Comparison of ENCODE assay signal across 20 cellular contexts in the genomic region with DNA sequence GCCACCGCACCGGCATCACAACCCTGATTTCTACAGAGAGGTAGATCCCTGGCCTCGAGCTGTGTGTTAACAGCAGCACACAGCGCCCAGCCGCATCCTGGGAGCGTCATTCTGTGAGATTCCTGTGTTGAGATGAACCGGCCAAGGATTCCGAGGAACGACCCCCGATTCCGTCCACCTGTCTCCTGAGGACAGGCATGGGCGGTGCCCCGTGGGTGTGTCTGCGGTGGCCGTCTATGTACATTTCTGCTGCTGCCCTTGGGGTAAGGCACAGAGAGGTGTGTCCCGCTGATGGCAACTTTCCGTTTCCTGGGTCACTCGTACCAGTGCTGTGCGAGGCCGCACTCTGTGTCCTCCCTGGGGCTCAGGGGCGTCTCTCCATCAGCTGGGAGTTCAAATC. TPM values are rescaled to one million over a fixed set of nuclear protein-coding genes. Genes with fewer than 3 reads are reported as not detected.
DNase-seq lines count a peak whose midpoint lies in the region; ATAC-seq and TF ChIP-seq lines count a peak whose summit lies in the region.
"Had no signal": no experiment of that assay in that cellular context is flagged by ENCODE, and none has a peak within 500 bp of the region (broad histone marks: within the 10 kb centered on the region; RNA-seq: fewer than 3 reads in every experiment).

No MANE protein-coding gene starts in this region.

- no peak overlapping the region for H3K27ac Mint-ChIP-seq in activated CD4-positive, alpha-beta memory T cell treated with anti-CD3 and anti-CD28 coated beads, Interleukin-2, amount 10 ng/mL, durations not matched to agents 7 days and 5 days
- H3K27ac Mint-ChIP-seq in naive thymus-derived CD8-positive, alpha-beta T cell, result peak overlapping the region in 1 of 10 donors; percentile 51
- H3K27ac Mint-ChIP-seq: CD4-positive, CD25-positive, alpha-beta regulatory T cell; GM23338; IgD-negative memory B cell had no signal

- peaks cover 0 to 6% of the 10 kb centered on the region in 2 donors for H3K4me1 ChIP-seq in duodenal mucosa (ENCODE audit: control insufficient read depth in 1 of 2, insufficient read depth in 2 of 2, low read length in 2 of 2)
- H3K4me1 ChIP-seq in right atrium auricular region, result peaks cover 0 to 7% of the 10 kb centered on the region in 2 donors
- H3K4me1 ChIP-seq in mucosa of stomach (ENCODE audit: control insufficient read depth, insufficient read depth, low read length), result peaks cover 16% of the 10 kb centered on the region
- H3K4me1 ChIP-seq in thyroid gland, result peaks cover 4 to 16% of the 10 kb centered on the region in 2 donors
- H3K4me1 ChIP-seq: Caco-2 had no signal

- TF ChIP-seq CTCF in right atrium auricular region (IDR thresholded peaks at IDR 0.05) (no peak), thyroid gland (IDR thresholded peaks at IDR 0.05) (no peak)

- no peak overlapping the region for H3K4me3 Mint-ChIP-seq in activated CD4-positive, alpha-beta memory T cell treated with anti-CD3 and anti-CD28 coated beads, Interleukin-2, amount 10 ng/mL, durations not matched to agents 7 days and 5 days
- no peak overlapping the region for H3K4me3 Mint-ChIP-seq in naive thymus-derived CD8-positive, alpha-beta T cell
- H3K4me3 Mint-ChIP-seq: CD4-positive, CD25-positive, alpha-beta regulatory T cell; GM23338; IgD-negative memory B cell had no signal

- H3K4me3 ChIP-seq in duodenal mucosa (ENCODE audit: low read depth in 1 of 2, low read length in 2 of 2), result no peak overlapping the region
- no peak overlapping the region for H3K4me3 ChIP-seq in right atrium auricular region
- H3K4me3 ChIP-seq in mucosa of stomach (ENCODE audit: low read length), result no peak overlapping the region
- H3K4me3 ChIP-seq in thyroid gland (replicated peaks in 1 of 3), result no peak overlapping the region
- H3K4me3 ChIP-seq: GM23338 had no signal

- CTCF ChIA-PET in activated CD4-positive, alpha-beta memory T cell treated with anti-CD3 and anti-CD28 coated beads, Interleukin-2, amount 10 ng/mL, durations not matched to agents 7 days and 5 days (lab: Charles Lee), result interaction anchor here (0.6 kb wide), 1 partner anchor 140 kb away, joined by 3 read pairs; no protein-coding TSS in a partner anchor

- no peak for ATAC-seq in naive thymus-derived CD8-positive, alpha-beta T cell
- no peak for ATAC-seq in HG03135 (IDR thresholded peaks at IDR 0.05; ENCODE audit: unreplicated experiment)
- ATAC-seq: GM23338 had no signal

- DNase-seq in right atrium auricular region (ENCODE audit: low spot score) (no peak), thyroid gland (no peak), dedifferentiated amniotic fluid mesenchymal stem cell (ENCODE audit: extremely low spot score) (no peak)
- no peak for DNase-seq in activated CD4-positive, alpha-beta memory T cell treated with anti-CD3 and anti-CD28 coated beads, Interleukin-2, amount 10 ng/mL, durations not matched to agents 7 days and 5 days
- no peak for DNase-seq in naive thymus-derived CD8-positive, alpha-beta T cell
- DNase-seq: ACHN; Caco-2; CD4-positive, CD25-positive, alpha-beta regulatory T cell; DMS153; NCI-H1105 treated with DMSO at 0.1 percent for 48 hours; NCI-H187; NCI-H226; NCI-H524 treated with DMSO at 0.1 percent for 48 hours had no signal

- H3K27me3 ChIP-seq in duodenal mucosa (ENCODE audit: control insufficient read depth in 1 of 2, insufficient read depth in 2 of 2, low read length in 2 of 2), result no peaks in the 10 kb centered on the region
- no peaks in the 10 kb centered on the region for H3K27me3 ChIP-seq in right atrium auricular region
- no peaks in the 10 kb centered on the region for H3K27me3 ChIP-seq in mucosa of stomach (ENCODE audit: control insufficient read depth, insufficient read depth, low read length)
- H3K27me3 ChIP-seq in thyroid gland, result no peaks in the 10 kb centered on the region

- H3K27me3 Mint-ChIP-seq in activated CD4-positive, alpha-beta memory T cell treated with anti-CD3 and anti-CD28 coated beads, Interleukin-2, amount 10 ng/mL, durations not matched to agents 7 days and 5 days, result no peaks in the 10 kb centered on the region
- H3K27me3 Mint-ChIP-seq in naive thymus-derived CD8-positive, alpha-beta T cell, result no peaks in the 10 kb centered on the region
- H3K27me3 Mint-ChIP-seq: CD4-positive, CD25-positive, alpha-beta regulatory T cell; IgD-negative memory B cell had no signal

- 94 to 96% methylated on average over 20 to 21 of the region's 21 CpGs for WGBS in thyroid gland, 2 donors

- H3K9me3 ChIP-seq in duodenal mucosa (ENCODE audit: control insufficient read depth in 1 of 2, low read length in 2 of 2), result no peaks in the 10 kb centered on the region
- H3K9me3 ChIP-seq in right atrium auricular region, result no peaks in the 10 kb centered on the region
- no peaks in the 10 kb centered on the region for H3K9me3 ChIP-seq in mucosa of stomach (ENCODE audit: control insufficient read depth, low read length)
- H3K9me3 ChIP-seq in thyroid gland, result no peaks in the 10 kb centered on the region
- H3K9me3 ChIP-seq: Caco-2 had no signal

- H3K36me3 ChIP-seq in duodenal mucosa (ENCODE audit: control insufficient read depth in 1 of 2, insufficient read depth in 2 of 2, low read length in 2 of 2), result peaks cover 6 to 66% of the 10 kb centered on the region in 2 donors
- H3K36me3 ChIP-seq in right atrium auricular region, result peaks cover 73% of the 10 kb centered on the region
- H3K36me3 ChIP-seq in mucosa of stomach (ENCODE audit: control insufficient read depth, insufficient read depth, low read length), result peaks cover 13% of the 10 kb centered on the region
- peaks cover 65 to 67% of the 10 kb centered on the region in 2 donors for H3K36me3 ChIP-seq in thyroid gland

- no peak for TF ChIP-seq POLR2A in thyroid gland (IDR thresholded peaks at IDR 0.05)

- H3K27ac ChIP-seq in duodenal mucosa (ENCODE audit: low read depth, low read length) (peak overlapping the region; percentile 20), right atrium auricular region (peak overlapping the region; percentile 40 to 67), thyroid gland (peak overlapping the region; percentile 23 to 61 (median 54))

- H3K9ac ChIP-seq in duodenal mucosa (ENCODE audit: low read depth in 1 of 2, low read length in 2 of 2) (no peak overlapping the region), mucosa of stomach (ENCODE audit: low read length) (peak overlapping the region; percentile 0)

- H3K4me1 Mint-ChIP-seq in activated CD4-positive, alpha-beta memory T cell treated with anti-CD3 and anti-CD28 coated beads, Interleukin-2, amount 10 ng/mL, durations not matched to agents 7 days and 5 days, result peaks cover 21% of the 10 kb centered on the region
- H3K4me1 Mint-ChIP-seq in naive thymus-derived CD8-positive, alpha-beta T cell, result peaks cover 14 to 23% (median 19%) of the 10 kb centered on the region in 4 donors
- H3K4me1 Mint-ChIP-seq: GM23338 had no signal

- H3K9me3 Mint-ChIP-seq in activated CD4-positive, alpha-beta memory T cell treated with anti-CD3 and anti-CD28 coated beads, Interleukin-2, amount 10 ng/mL, durations not matched to agents 7 days and 5 days, result peaks cover 8% of the 10 kb centered on the region
- no peaks in the 10 kb centered on the region for H3K9me3 Mint-ChIP-seq in naive thymus-derived CD8-positive, alpha-beta T cell

- intact Hi-C loops in thyroid gland (cut with DNase I), result no loop called here

- POLR2A ChIA-PET in activated CD4-positive, alpha-beta memory T cell treated with anti-CD3 and anti-CD28 coated beads, Interleukin-2, amount 10 ng/mL, durations not matched to agents 7 days and 5 days (lab: Charles Lee), result no interaction called here
- POLR2A ChIA-PET in naive thymus-derived CD8-positive, alpha-beta T cell (lab: Charles Lee), result no interaction called here

- H3K36me3 Mint-ChIP-seq in activated CD4-positive, alpha-beta memory T cell treated with anti-CD3 and anti-CD28 coated beads, Interleukin-2, amount 10 ng/mL, durations not matched to agents 7 days and 5 days (ENCODE audit: low read depth), result peaks cover 45% of the 10 kb centered on the region
- H3K36me3 Mint-ChIP-seq in naive thymus-derived CD8-positive, alpha-beta T cell, result peaks cover 0 to 58% (median 13%) of the 10 kb centered on the region in 3 donors

RNA-seq across cellular contexts. Expression of gene F2RL3, which starts 16.1 kb away (rescaled TPM):
- total RNA-seq in right atrium auricular region (1 to 10 TPM; 5.9 to 6.4 TPM), thyroid gland (10 to 100 TPM in 3 of 4 donors, 1 to 10 TPM in 1; 9.9 to 44.2 (median 12.6) TPM)
- total RNA-seq in activated CD4-positive, alpha-beta memory T cell treated with anti-CD3 and anti-CD28 coated beads, Interleukin-2, amount 10 ng/mL, durations not matched to agents 7 days and 5 days, result under 1 TPM; 0.08 to 0.13 TPM
- not detected for total RNA-seq in naive thymus-derived CD8-positive, alpha-beta T cell
- polyA plus RNA-seq in naive thymus-derived CD8-positive, alpha-beta T cell, result under 1 TPM in 1 of 3 donors, not detected in 2; 0.24 TPM
- total RNA-seq: Caco-2, GM23338, HT-29, LHCN-M2 had no signal
- polyA plus RNA-seq: CD4-positive, CD25-positive, alpha-beta regulatory T cell; GM23338 had no signal

RNA-seq across cellular contexts. Expression of gene SIN3B, which starts 43.5 kb away (rescaled TPM):
- total RNA-seq in right atrium auricular region (10 to 100 TPM; 15.4 to 17.9 TPM), thyroid gland (10 to 100 TPM; 33.6 to 65.9 (median 47.6) TPM)
- total RNA-seq in activated CD4-positive, alpha-beta memory T cell treated with anti-CD3 and anti-CD28 coated beads, Interleukin-2, amount 10 ng/mL, durations not matched to agents 7 days and 5 days, result 10 to 100 TPM; 25.8 to 28.1 TPM
- 100 to 1,000 TPM in 1 of 2 experiments, 10 to 100 TPM in 1; 99.6 to 104 TPM for total RNA-seq in naive thymus-derived CD8-positive, alpha-beta T cell
- polyA plus RNA-seq in naive thymus-derived CD8-positive, alpha-beta T cell, result 1 to 10 TPM; 2.2 to 5.2 (median 3.2) TPM

Comparison
In these comparisons a context has a peak if more than half of its experiments do, and no peak if none do; other contexts are left out.
1. RNA of gene F2RL3, which starts 16.1 kb away (total RNA-seq): 9.9 to 44.2 TPM in thyroid gland and 5.9 to 6.4 TPM in right atrium auricular region; 0.08 to 0.13 TPM in activated CD4-positive, alpha-beta memory T cell treated with anti-CD3 and anti-CD28 coated beads, Interleukin-2, amount 10 ng/mL, durations not matched to agents 7 days and 5 days and not detected in naive thymus-derived CD8-positive, alpha-beta T cell; every median in the first group is over 4 times any median in the second.
2. Peak in every context shown above with its lines, with median percentiles within 50 percentile points of each other: H3K27ac ChIP-seq.